In genomic region chr4:186189656-186190055, GRCh38 we compare ENCODE assay signal across 10 cellular contexts. TPM values are rescaled to one million over a fixed set of nuclear protein-coding genes. Genes with fewer than 3 reads are reported as not detected.
DNase-seq lines count a peak whose midpoint lies in the region; ATAC-seq and TF ChIP-seq lines count a peak whose summit lies in the region.
"Had no signal": no experiment of that assay in that cellular context is flagged by ENCODE, and none has a peak within 500 bp of the region (broad histone marks: within the 10 kb centered on the region; RNA-seq: fewer than 3 reads in every experiment).

No MANE protein-coding gene starts in this region.

- peaks cover 3% of the 10 kb centered on the region for H3K27me3 Mint-ChIP-seq in activated CD4-positive, alpha-beta T cell treated with anti-CD3 and anti-CD28 coated beads for 36 hours
- peaks cover 9% of the 10 kb centered on the region; the same call in 1 of the 2 replicates for H3K27me3 Mint-ChIP-seq in WTC11 (ENCODE audit: low read depth)
- H3K27me3 Mint-ChIP-seq in stimulated activated memory B cell treated with anti-CD40 and anti-IgM and Interleukin-4, amounts not matched to agents 10 μg/mL and 1 μg/mL and 100 μg/mL, for 72 hours: peaks cover 22% of the 10 kb centered on the region

- H3K9me3 Mint-ChIP-seq in activated CD4-positive, alpha-beta T cell treated with anti-CD3 and anti-CD28 coated beads for 36 hours (ENCODE audit: low read depth): no peaks in the 10 kb centered on the region
- peaks cover 8% of the 10 kb centered on the region for H3K9me3 Mint-ChIP-seq in WTC11
- peaks cover 5% of the 10 kb centered on the region for H3K9me3 Mint-ChIP-seq in stimulated activated memory B cell treated with anti-CD40 and anti-IgM and Interleukin-4, amounts not matched to agents 10 μg/mL and 1 μg/mL and 100 μg/mL, for 72 hours

- H3K4me1 Mint-ChIP-seq in activated CD4-positive, alpha-beta T cell treated with anti-CD3 and anti-CD28 coated beads for 36 hours: peaks cover 34% of the 10 kb centered on the region
- peaks cover 34% of the 10 kb centered on the region for H3K4me1 Mint-ChIP-seq in WTC11
- peaks cover 32% of the 10 kb centered on the region for H3K4me1 Mint-ChIP-seq in stimulated activated memory B cell treated with anti-CD40 and anti-IgM and Interleukin-4, amounts not matched to agents 10 μg/mL and 1 μg/mL and 100 μg/mL, for 72 hours

- POLR2A ChIA-PET in activated CD4-positive, alpha-beta T cell treated with anti-CD3 and anti-CD28 coated beads for 36 hours (lab: Charles Lee): no interaction called here
- POLR2A ChIA-PET in WTC11 (lab: Charles Lee): interaction anchor here (0.7 to 1.4 kb wide), 2 partner anchors 20 to 50 kb away, joined by 3 to 4 read pairs; no protein-coding TSS in a partner anchor

- H3K27ac Mint-ChIP-seq in activated CD4-positive, alpha-beta T cell treated with anti-CD3 and anti-CD28 coated beads for 36 hours: peak overlapping the region; percentile 94
- H3K27ac Mint-ChIP-seq in WTC11: no peak overlapping the region
- H3K27ac Mint-ChIP-seq in stimulated activated memory B cell treated with anti-CD40 and anti-IgM and Interleukin-4, amounts not matched to agents 10 μg/mL and 1 μg/mL and 100 μg/mL, for 72 hours: peak overlapping the region; percentile 95

- peak overlapping the region; percentile 85 for H3K4me3 Mint-ChIP-seq in activated CD4-positive, alpha-beta T cell treated with anti-CD3 and anti-CD28 coated beads for 36 hours
- peak overlapping the region; percentile 78 for H3K4me3 Mint-ChIP-seq in WTC11
- no peak overlapping the region for H3K4me3 Mint-ChIP-seq in stimulated activated memory B cell treated with anti-CD40 and anti-IgM and Interleukin-4, amounts not matched to agents 10 μg/mL and 1 μg/mL and 100 μg/mL, for 72 hours

- CTCF ChIA-PET in activated CD4-positive, alpha-beta T cell treated with anti-CD3 and anti-CD28 coated beads for 36 hours (lab: Charles Lee): interaction anchor here (1.1 to 1.7 kb wide), 2 partner anchors 12 kb away, joined by 3 to 5 read pairs; no protein-coding TSS in a partner anchor
- CTCF ChIA-PET in WTC11 (lab: Charles Lee): interaction anchor here (1.0 kb wide), 1 partner anchor 52 kb away, joined by 4 read pairs; no protein-coding TSS in a partner anchor

- no peak for ATAC-seq in activated CD4-positive, alpha-beta T cell treated with anti-CD3 and anti-CD28 coated beads for 36 hours
- ATAC-seq in WTC11 (peak; percentile 3; the same call in 1 of the 2 replicates), GM21576 (IDR thresholded peaks at IDR 0.05; ENCODE audit: unreplicated experiment) (no peak)
- ATAC-seq in stimulated activated memory B cell treated with anti-CD40 and anti-IgM and Interleukin-4, amounts not matched to agents 10 μg/mL and 1 μg/mL and 100 μg/mL, for 72 hours: no peak

- intact Hi-C loops in activated CD4-positive, alpha-beta T cell treated with anti-CD3 and anti-CD28 coated beads for 36 hours (cut with DNase I, micrococcal nuclease): loop anchor here (2.0 to 5.0 kb wide), 2 partner anchors 47 to 765 kb away; partner anchors contain the start of gene UFSP2 (in 1 of the 2)

- H3K36me3 Mint-ChIP-seq in activated CD4-positive, alpha-beta T cell treated with anti-CD3 and anti-CD28 coated beads for 36 hours (ENCODE audit: low read depth): no peaks in the 10 kb centered on the region
- peaks cover 5% of the 10 kb centered on the region for H3K36me3 Mint-ChIP-seq in WTC11
- peaks cover 6% of the 10 kb centered on the region for H3K36me3 Mint-ChIP-seq in stimulated activated memory B cell treated with anti-CD40 and anti-IgM and Interleukin-4, amounts not matched to agents 10 μg/mL and 1 μg/mL and 100 μg/mL, for 72 hours

- no peak for DNase-seq in activated CD4-positive, alpha-beta T cell treated with anti-CD3 and anti-CD28 coated beads for 36 hours
- no peak for DNase-seq in activated CD4-positive, alpha-beta T cell treated with anti-CD3 and anti-CD28 coated beads, Interleukin-2, amount 50 U/mL, for 4 hours
- DNase-seq in WTC11 (ENCODE audit: low spot score): no peak
- peak; percentile 10 for DNase-seq in left kidney (ENCODE audit: low read depth, low spot score)
- no peak for DNase-seq in OCI-M2 (lab: John Stamatoyannopoulos, UW; ENCODE audit: unreplicated experiment)
- no peak for DNase-seq in GM03348 (ENCODE audit: low spot score)
- DNase-seq: NCI-H1930 had no signal

- no peak for TF ChIP-seq CTCF in WTC11 (IDR thresholded peaks at IDR 0.05)

TF ChIP-seq in WTC11, 78 proteins besides CTCF, POLR2A, EP300 and RAD21 (continues in another document):
- TF ChIP-seq SOX15 (CRISPR knock-in tag; IDR thresholded peaks at IDR 0.05) (no peak), TCF7 (CRISPR knock-in tag; IDR thresholded peaks at IDR 0.05; ENCODE audit: low read depth) (no peak), ZNF138 (CRISPR knock-in tag; conservative IDR thresholded peaks at IDR 0.05) (no peak), ATF6 (CRISPR knock-in tag; IDR thresholded peaks at IDR 0.05) (no peak), ZNF121 (CRISPR knock-in tag; IDR thresholded peaks at IDR 0.05) (no peak), ZNF263 (CRISPR knock-in tag; IDR thresholded peaks at IDR 0.05; ENCODE audit: low read depth) (no peak), CBFB (CRISPR knock-in tag; IDR thresholded peaks at IDR 0.05; ENCODE audit: low read depth) (no peak), TP53 (CRISPR knock-in tag; IDR thresholded peaks at IDR 0.05) (no peak), PREB (CRISPR knock-in tag; IDR thresholded peaks at IDR 0.05; ENCODE audit: borderline replicate concordance) (no peak), ZNF425 (CRISPR knock-in tag; conservative IDR thresholded peaks at IDR 0.05) (no peak), MYBL2 (CRISPR knock-in tag; IDR thresholded peaks at IDR 0.05) (no peak), ATF1 (CRISPR knock-in tag; IDR thresholded peaks at IDR 0.05) (no peak), ZBTB21 (CRISPR knock-in tag; IDR thresholded peaks at IDR 0.05; ENCODE audit: borderline replicate concordance) (no peak), FOXJ3 (CRISPR knock-in tag; IDR thresholded peaks at IDR 0.05; ENCODE audit: borderline replicate concordance) (no peak), ZNF396 (CRISPR knock-in tag; IDR thresholded peaks at IDR 0.05; ENCODE audit: borderline replicate concordance) (no peak)
- TF ChIP-seq, protein P1, sequence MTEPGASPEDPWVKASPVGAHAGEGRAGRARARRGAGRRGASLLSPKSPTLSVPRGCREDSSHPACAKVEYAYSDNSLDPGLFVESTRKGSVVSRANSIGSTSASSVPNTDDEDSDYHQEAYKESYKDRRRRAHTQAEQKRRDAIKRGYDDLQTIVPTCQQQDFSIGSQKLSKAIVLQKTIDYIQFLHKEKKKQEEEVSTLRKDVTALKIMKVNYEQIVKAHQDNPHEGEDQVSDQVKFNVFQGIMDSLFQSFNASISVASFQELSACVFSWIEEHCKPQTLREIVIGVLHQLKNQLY (CRISPR knock-in tag; IDR thresholded peaks at IDR 0.05): no peak

RNA-seq across cellular contexts. Expression of gene CYP4V2, which starts 1.7 kb away (rescaled TPM):
- 1 to 10 TPM; 4.1 to 4.5 TPM for total RNA-seq in activated CD4-positive, alpha-beta T cell treated with anti-CD3 and anti-CD28 coated beads for 36 hours
- total RNA-seq in WTC11 (2021): 2.0 to 3.1 TPM (median 2.2 TPM) in 3 replicates

RNA-seq across cellular contexts. Expression of gene KLKB1, which starts 37.7 kb away (rescaled TPM):
- total RNA-seq in activated CD4-positive, alpha-beta T cell treated with anti-CD3 and anti-CD28 coated beads for 36 hours: not detected
- total RNA-seq in WTC11 (2021): 9.8 to 10.1 TPM (median 10.1 TPM) in 3 replicates
- total RNA-seq: SK-MEL-5 had no signal
